ENCODE assay signal across 1 cellular context in the genomic region with DNA sequence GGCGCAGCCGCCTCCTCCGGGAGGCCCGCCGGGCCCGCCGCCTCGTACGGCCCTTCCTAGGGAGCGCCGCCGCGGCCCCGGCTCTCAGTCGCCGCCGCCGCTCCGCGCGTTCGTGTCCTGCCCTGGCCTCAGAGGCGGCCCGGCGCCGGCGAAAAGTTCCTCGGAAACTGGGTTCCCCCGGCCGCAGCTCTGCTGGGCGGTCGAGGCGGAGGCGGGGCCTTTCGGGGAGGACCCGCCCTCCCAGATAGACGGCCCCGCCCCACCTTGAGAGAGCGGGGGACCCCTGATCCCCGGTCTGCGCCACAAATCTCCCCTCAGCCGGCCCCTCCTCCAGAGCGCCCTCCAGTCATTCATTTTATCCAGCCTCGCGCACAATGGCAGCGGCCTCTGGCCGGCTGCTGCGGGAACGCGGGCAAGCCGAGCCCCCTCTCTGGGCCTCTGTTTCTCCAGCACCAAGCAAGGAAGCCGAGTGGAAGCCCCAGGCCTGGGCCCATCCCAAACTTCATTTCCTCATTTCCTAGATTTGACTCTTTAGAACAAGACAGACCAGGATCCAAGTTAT.
TF ChIP-seq lines count a peak whose summit lies in the region.

Gene SREBF1 (minus strand): TSS at position 169 of the 562 bp plus-strand sequence. CDS start 169 bp downstream, outside the sequence.

TF ChIP-seq in HepG2, 621 proteins besides CTCF, POLR2A, EP300 and RAD21 (continued from another document and continues in another):
- TF ChIP-seq PATZ1 (CRISPR knock-in tag; IDR thresholded peaks at IDR 0.05) (no peak; the same call in 1 of the 2 replicates), NR2F2 (IDR thresholded peaks at IDR 0.05; ENCODE audit: borderline replicate concordance, low read depth) (peak; percentile 8; the same call in 1 of the 2 replicates), GATAD2A (CRISPR knock-in tag; IDR thresholded peaks at IDR 0.05) (no peak), ZNF326 (CRISPR knock-in tag; IDR thresholded peaks at IDR 0.05; ENCODE audit: borderline replicate concordance) (no peak), RFX3 (CRISPR knock-in tag; IDR thresholded peaks at IDR 0.05) (no peak), PHF5A (CRISPR knock-in tag; IDR thresholded peaks at IDR 0.05; ENCODE audit: low read depth, unreplicated experiment) (no peak), SSRP1 (CRISPR knock-in tag; IDR thresholded peaks at IDR 0.05) (no peak), HOXA3 (CRISPR knock-in tag; IDR thresholded peaks at IDR 0.05) (peak; percentile 2), PLRG1 (conservative IDR thresholded peaks at IDR 0.05) (no peak), ZNF703 (CRISPR knock-in tag; IDR thresholded peaks at IDR 0.05; ENCODE audit: borderline replicate concordance) (no peak), ATF7 (IDR thresholded peaks at IDR 0.05) (no peak), ATF7 (CRISPR knock-in tag; IDR thresholded peaks at IDR 0.05) (no peak), SALL1 (CRISPR knock-in tag; IDR thresholded peaks at IDR 0.05) (no peak), ZNF235 (CRISPR knock-in tag; IDR thresholded peaks at IDR 0.05; ENCODE audit: borderline replicate concordance) (no peak), HNF1B (CRISPR knock-in tag; IDR thresholded peaks at IDR 0.05) (no peak), ARID3A (IDR thresholded peaks at IDR 0.05; ENCODE audit: low read depth, low read length) (no peak), HMGXB3 (CRISPR knock-in tag; IDR thresholded peaks at IDR 0.05; ENCODE audit: borderline replicate concordance) (no peak), TBX2 (CRISPR knock-in tag; IDR thresholded peaks at IDR 0.05; ENCODE audit: borderline replicate concordance) (no peak), REPIN1 (CRISPR knock-in tag; IDR thresholded peaks at IDR 0.05; ENCODE audit: borderline replicate concordance, low read depth) (no peak), ZBTB7A (CRISPR knock-in tag; IDR thresholded peaks at IDR 0.05) (no peak), CHD4 (IDR thresholded peaks at IDR 0.05; ENCODE audit: borderline replicate concordance, low read length) (peak; percentile 60), CCAR2 (optimal IDR thresholded peaks at IDR 0.05; ENCODE audit: low read depth, low read length) (no peak), CENPBD1 (CRISPR knock-in tag; IDR thresholded peaks at IDR 0.05; ENCODE audit: borderline replicate concordance, low read depth) (no peak)
- TF ChIP-seq, protein P1, sequence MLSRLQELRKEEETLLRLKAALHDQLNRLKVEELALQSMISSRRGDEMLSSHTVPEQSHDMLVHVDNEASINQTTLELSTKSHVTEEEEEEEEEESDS (CRISPR knock-in tag; IDR thresholded peaks at IDR 0.05; ENCODE audit: borderline replicate concordance) = no peak
- TF ChIP-seq, protein P2, sequence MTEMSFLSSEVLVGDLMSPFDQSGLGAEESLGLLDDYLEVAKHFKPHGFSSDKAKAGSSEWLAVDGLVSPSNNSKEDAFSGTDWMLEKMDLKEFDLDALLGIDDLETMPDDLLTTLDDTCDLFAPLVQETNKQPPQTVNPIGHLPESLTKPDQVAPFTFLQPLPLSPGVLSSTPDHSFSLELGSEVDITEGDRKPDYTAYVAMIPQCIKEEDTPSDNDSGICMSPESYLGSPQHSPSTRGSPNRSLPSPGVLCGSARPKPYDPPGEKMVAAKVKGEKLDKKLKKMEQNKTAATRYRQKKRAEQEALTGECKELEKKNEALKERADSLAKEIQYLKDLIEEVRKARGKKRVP (CRISPR knock-in tag; IDR thresholded peaks at IDR 0.05) = no peak
- TF ChIP-seq, protein P3, sequence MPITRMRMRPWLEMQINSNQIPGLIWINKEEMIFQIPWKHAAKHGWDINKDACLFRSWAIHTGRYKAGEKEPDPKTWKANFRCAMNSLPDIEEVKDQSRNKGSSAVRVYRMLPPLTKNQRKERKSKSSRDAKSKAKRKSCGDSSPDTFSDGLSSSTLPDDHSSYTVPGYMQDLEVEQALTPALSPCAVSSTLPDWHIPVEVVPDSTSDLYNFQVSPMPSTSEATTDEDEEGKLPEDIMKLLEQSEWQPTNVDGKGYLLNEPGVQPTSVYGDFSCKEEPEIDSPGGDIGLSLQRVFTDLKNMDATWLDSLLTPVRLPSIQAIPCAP (CRISPR knock-in tag; IDR thresholded peaks at IDR 0.05; ENCODE audit: low read depth) = no peak
- TF ChIP-seq, protein P4, sequence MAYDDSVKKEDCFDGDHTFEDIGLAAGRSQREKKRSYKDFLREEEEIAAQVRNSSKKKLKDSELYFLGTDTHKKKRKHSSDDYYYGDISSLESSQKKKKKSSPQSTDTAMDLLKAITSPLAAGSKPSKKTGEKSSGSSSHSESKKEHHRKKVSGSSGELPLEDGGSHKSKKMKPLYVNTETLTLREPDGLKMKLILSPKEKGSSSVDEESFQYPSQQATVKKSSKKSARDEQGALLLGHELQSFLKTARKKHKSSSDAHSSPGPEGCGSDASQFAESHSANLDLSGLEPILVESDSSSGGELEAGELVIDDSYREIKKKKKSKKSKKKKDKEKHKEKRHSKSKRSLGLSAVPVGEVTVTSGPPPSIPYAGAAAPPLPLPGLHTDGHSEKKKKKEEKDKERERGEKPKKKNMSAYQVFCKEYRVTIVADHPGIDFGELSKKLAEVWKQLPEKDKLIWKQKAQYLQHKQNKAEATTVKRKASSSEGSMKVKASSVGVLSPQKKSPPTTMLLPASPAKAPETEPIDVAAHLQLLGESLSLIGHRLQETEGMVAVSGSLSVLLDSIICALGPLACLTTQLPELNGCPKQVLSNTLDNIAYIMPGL (CRISPR knock-in tag; IDR thresholded peaks at IDR 0.05; ENCODE audit: borderline replicate concordance in 1 of 2, low read depth in 1 of 2) = peak in 1 of 2 experiments; percentile 10; a peak in 1 of 4 replicates
- TF ChIP-seq, protein P5, sequence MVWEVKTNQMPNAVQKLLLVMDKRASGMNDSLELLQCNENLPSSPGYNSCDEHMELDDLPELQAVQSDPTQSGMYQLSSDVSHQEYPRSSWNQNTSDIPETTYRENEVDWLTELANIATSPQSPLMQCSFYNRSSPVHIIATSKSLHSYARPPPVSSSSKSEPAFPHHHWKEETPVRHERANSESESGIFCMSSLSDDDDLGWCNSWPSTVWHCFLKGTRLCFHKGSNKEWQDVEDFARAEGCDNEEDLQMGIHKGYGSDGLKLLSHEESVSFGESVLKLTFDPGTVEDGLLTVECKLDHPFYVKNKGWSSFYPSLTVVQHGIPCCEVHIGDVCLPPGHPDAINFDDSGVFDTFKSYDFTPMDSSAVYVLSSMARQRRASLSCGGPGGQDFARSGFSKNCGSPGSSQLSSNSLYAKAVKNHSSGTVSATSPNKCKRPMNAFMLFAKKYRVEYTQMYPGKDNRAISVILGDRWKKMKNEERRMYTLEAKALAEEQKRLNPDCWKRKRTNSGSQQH (CRISPR knock-in tag; IDR thresholded peaks at IDR 0.05; ENCODE audit: low read depth) = 0 out of 2 replicates have a peak, but pooled peaks have one; percentile 26
- TF ChIP-seq, protein P6, sequence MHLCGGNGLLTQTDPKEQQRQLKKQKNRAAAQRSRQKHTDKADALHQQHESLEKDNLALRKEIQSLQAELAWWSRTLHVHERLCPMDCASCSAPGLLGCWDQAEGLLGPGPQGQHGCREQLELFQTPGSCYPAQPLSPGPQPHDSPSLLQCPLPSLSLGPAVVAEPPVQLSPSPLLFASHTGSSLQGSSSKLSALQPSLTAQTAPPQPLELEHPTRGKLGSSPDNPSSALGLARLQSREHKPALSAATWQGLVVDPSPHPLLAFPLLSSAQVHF (CRISPR knock-in tag; IDR thresholded peaks at IDR 0.05) = no peak; the same call in 1 of the 2 replicates
- TF ChIP-seq, protein P7, sequence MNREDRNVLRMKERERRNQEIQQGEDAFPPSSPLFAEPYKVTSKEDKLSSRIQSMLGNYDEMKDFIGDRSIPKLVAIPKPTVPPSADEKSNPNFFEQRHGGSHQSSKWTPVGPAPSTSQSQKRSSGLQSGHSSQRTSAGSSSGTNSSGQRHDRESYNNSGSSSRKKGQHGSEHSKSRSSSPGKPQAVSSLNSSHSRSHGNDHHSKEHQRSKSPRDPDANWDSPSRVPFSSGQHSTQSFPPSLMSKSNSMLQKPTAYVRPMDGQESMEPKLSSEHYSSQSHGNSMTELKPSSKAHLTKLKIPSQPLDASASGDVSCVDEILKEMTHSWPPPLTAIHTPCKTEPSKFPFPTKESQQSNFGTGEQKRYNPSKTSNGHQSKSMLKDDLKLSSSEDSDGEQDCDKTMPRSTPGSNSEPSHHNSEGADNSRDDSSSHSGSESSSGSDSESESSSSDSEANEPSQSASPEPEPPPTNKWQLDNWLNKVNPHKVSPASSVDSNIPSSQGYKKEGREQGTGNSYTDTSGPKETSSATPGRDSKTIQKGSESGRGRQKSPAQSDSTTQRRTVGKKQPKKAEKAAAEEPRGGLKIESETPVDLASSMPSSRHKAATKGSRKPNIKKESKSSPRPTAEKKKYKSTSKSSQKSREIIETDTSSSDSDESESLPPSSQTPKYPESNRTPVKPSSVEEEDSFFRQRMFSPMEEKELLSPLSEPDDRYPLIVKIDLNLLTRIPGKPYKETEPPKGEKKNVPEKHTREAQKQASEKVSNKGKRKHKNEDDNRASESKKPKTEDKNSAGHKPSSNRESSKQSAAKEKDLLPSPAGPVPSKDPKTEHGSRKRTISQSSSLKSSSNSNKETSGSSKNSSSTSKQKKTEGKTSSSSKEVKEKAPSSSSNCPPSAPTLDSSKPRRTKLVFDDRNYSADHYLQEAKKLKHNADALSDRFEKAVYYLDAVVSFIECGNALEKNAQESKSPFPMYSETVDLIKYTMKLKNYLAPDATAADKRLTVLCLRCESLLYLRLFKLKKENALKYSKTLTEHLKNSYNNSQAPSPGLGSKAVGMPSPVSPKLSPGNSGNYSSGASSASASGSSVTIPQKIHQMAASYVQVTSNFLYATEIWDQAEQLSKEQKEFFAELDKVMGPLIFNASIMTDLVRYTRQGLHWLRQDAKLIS (CRISPR knock-in tag; IDR thresholded peaks at IDR 0.05) = no peak
